Comparison of ENCODE assay signal across 13 cellular contexts in the genomic region with DNA sequence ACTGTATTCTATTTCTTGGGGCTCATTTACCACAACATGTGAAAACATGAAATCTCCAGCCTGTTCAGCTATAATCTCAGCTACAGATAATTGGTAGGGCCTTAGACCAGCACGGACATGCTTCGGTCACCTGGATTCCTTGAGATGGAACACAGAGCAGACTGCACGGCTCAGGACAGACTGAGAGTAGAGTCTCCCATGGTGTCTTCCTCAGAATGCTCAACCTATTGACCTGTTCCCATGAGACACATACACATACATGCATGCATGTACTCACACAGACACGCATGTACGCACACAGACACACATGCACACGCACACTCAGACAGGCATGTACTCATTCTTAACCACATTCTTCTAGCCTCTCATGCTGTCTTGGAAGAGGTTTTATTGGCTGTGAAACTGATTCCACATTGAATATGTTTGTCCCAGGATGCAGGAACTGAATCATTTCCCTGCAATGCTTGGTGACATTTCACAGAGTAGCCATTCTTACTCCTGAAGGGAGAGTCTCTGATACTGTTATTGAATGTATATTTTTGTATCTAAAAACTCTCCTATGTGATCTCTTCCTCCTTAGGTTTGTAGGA. TPM values are rescaled to one million over a fixed set of nuclear protein-coding genes. Genes with fewer than 3 reads are reported as not detected.
DNase-seq lines count a peak whose midpoint lies in the region; ATAC-seq and TF ChIP-seq lines count a peak whose summit lies in the region.
"Had no signal": no experiment of that assay in that cellular context is flagged by ENCODE, and none has a peak within 500 bp of the region (broad histone marks: within the 10 kb centered on the region; RNA-seq: fewer than 3 reads in every experiment).

No MANE protein-coding gene starts in this region.

- H3K9me3 Mint-ChIP-seq in Caco-2 (ENCODE audit: unreplicated experiment) = no peaks in the 10 kb centered on the region

- H3K4me1 Mint-ChIP-seq in Caco-2 (ENCODE audit: low read depth, unreplicated experiment) = peaks cover 6% of the 10 kb centered on the region

- H3K4me2 ChIP-seq in smooth muscle cell = peak overlapping the region; percentile 51

- H3K4me1 ChIP-seq in foreskin keratinocyte = peaks cover 20% of the 10 kb centered on the region
- H3K4me1 ChIP-seq in smooth muscle cell (ENCODE audit: low read depth) = peaks cover 12% of the 10 kb centered on the region
- H3K4me1 ChIP-seq in Caco-2 = peaks cover 13% of the 10 kb centered on the region
- H3K4me1 ChIP-seq: lower lobe of right lung had no signal

- POLR2A ChIA-PET in Caco-2 (lab: Charles Lee) = no interaction called here

- 86% methylated on average over 6 of the region's 6 CpGs for WGBS in smooth muscle cell (ENCODE audit: low lambda C conversion rate)

- H3K9ac ChIP-seq in smooth muscle cell (ENCODE audit: low read depth) = peak overlapping the region; percentile 13

- no peaks in the 10 kb centered on the region for H3K9me3 ChIP-seq in smooth muscle cell (replicated peaks; ENCODE audit: low read depth)
- no peaks in the 10 kb centered on the region for H3K9me3 ChIP-seq in Caco-2
- H3K9me3 ChIP-seq: gastrocnemius medialis, lower lobe of right lung had no signal

- no peak overlapping the region for H3K4me3 Mint-ChIP-seq in Caco-2 (ENCODE audit: unreplicated experiment)
- H3K4me3 Mint-ChIP-seq: T-helper 17 cell had no signal

- peak overlapping the region; percentile 45 for H2AFZ ChIP-seq in smooth muscle cell (ENCODE audit: low read depth)

- no peaks in the 10 kb centered on the region for H4K20me1 ChIP-seq in smooth muscle cell (ENCODE audit: low read depth)

- BruUV-seq in Caco-2 (replicated peaks; lab: Mats Ljungman, UMichigan) = no TSS peak

- intact Hi-C loops in Caco-2 (cut with micrococcal nuclease; ENCODE audit: unreplicated experiment) = no loop called here

- ATAC-seq in foreskin keratinocyte = peak; percentile 38
- ATAC-seq in omental fat pad (ENCODE audit: low FRiP score) = no peak
- ATAC-seq in HG03439 (IDR thresholded peaks at IDR 0.05; ENCODE audit: unreplicated experiment) = no peak
- ATAC-seq: T-helper 17 cell had no signal

- TF ChIP-seq CTCF in foreskin keratinocyte (conservative IDR thresholded peaks at IDR 0.05) (no peak), smooth muscle cell (IDR thresholded peaks at IDR 0.05; ENCODE audit: borderline replicate concordance, insufficient read depth, poor library complexity, severe bottlenecking) (no peak), omental fat pad (IDR thresholded peaks at IDR 0.05) (no peak), Caco-2 (IDR thresholded peaks at IDR 0.05; ENCODE audit: insufficient read depth in 1 of 2, low read depth in 1 of 2, low read length in 1 of 2, severe bottlenecking in 1 of 2, unreplicated experiment in 1 of 2) (no peak)

- H3K4me3 ChIP-seq in smooth muscle cell (no peak overlapping the region), Caco-2 (ENCODE audit: low read depth, low read length) (no peak overlapping the region)
- H3K4me3 ChIP-seq: gastrocnemius medialis, lower lobe of right lung had no signal

- no peaks in the 10 kb centered on the region for H3K27me3 Mint-ChIP-seq in Caco-2 (ENCODE audit: insufficient read depth, unreplicated experiment)

- DNase-seq in HCEC 1CT = peak; percentile 77
- peak; percentile 29 for DNase-seq in amniotic epithelial cell (ENCODE audit: low read depth)
- DNase-seq in foreskin keratinocyte = peak; percentile 51 to 77
- DNase-seq in smooth muscle cell (lab: John Stamatoyannopoulos, UW; ENCODE audit: unreplicated experiment) = no peak
- DNase-seq in omental fat pad (ENCODE audit: low spot score) = no peak
- DNase-seq in Caco-2 = no peak
- DNase-seq in UCSD-AML1 (lab: John Stamatoyannopoulos, UW; ENCODE audit: unreplicated experiment) = no peak
- DNase-seq: aorta, DMS153, lower lobe of right lung, T-helper 17 cell had no signal

- no peaks in the 10 kb centered on the region for H3K36me3 ChIP-seq in smooth muscle cell (ENCODE audit: low read depth)
- H3K36me3 ChIP-seq in Caco-2 (ENCODE audit: control insufficient read depth, insufficient read depth, low read length) = no peaks in the 10 kb centered on the region
- H3K36me3 ChIP-seq: gastrocnemius medialis, lower lobe of right lung had no signal

- CTCF ChIA-PET in Caco-2 (lab: Charles Lee) = no interaction called here

- no peaks in the 10 kb centered on the region for H3K79me2 ChIP-seq in smooth muscle cell (ENCODE audit: low read depth)

- H3K27ac ChIP-seq in foreskin keratinocyte (peak overlapping the region; percentile 97), smooth muscle cell (ENCODE audit: low read depth) (peak overlapping the region; percentile 89)
- H3K27ac ChIP-seq: lower lobe of right lung had no signal

- H3F3A ChIP-seq in smooth muscle cell (ENCODE audit: low read depth) = peaks cover 4% of the 10 kb centered on the region

- H3K36me3 Mint-ChIP-seq in Caco-2 (ENCODE audit: insufficient read depth, unreplicated experiment) = no peaks in the 10 kb centered on the region

- no peak overlapping the region for H3K27ac Mint-ChIP-seq in Caco-2 (ENCODE audit: unreplicated experiment)
- H3K27ac Mint-ChIP-seq: T-helper 17 cell had no signal

- H3K27me3 ChIP-seq in foreskin keratinocyte (no peaks in the 10 kb centered on the region), smooth muscle cell (ENCODE audit: low read depth) (no peaks in the 10 kb centered on the region), Caco-2 (replicated peaks; ENCODE audit: control insufficient read depth, insufficient read depth, low read length) (no peaks in the 10 kb centered on the region)
- H3K27me3 ChIP-seq: gastrocnemius medialis had no signal

RNA-seq across cellular contexts. Expression of a gene that starts 23.5 kb away (rescaled TPM):
- total RNA-seq in foreskin keratinocyte = 389 and 399 TPM in 2 replicates
- 97.3 and 119 TPM in 2 replicates for polyA plus RNA-seq in foreskin keratinocyte
- total RNA-seq in smooth muscle cell = 364 and 398 TPM in 2 replicates
- 203 and 212 TPM in 2 replicates for polyA plus RNA-seq in smooth muscle cell
- total RNA-seq in omental fat pad = 100 to 1,000 TPM; 248 to 368 (median 315) TPM
- total RNA-seq in Caco-2 (2022) = 322 and 325 TPM in 2 replicates

Comparison
In these comparisons a context has a peak if more than half of its experiments do, and no peak if none do; other contexts are left out.
1. DNase-seq: peak in HCEC 1CT (single experiment), amniotic epithelial cell (single experiment) and foreskin keratinocyte (2 of 2); none in smooth muscle cell (single experiment), omental fat pad (single experiment), Caco-2 (0 of 2) and UCSD-AML1 (single experiment).